In the genomic region with DNA sequence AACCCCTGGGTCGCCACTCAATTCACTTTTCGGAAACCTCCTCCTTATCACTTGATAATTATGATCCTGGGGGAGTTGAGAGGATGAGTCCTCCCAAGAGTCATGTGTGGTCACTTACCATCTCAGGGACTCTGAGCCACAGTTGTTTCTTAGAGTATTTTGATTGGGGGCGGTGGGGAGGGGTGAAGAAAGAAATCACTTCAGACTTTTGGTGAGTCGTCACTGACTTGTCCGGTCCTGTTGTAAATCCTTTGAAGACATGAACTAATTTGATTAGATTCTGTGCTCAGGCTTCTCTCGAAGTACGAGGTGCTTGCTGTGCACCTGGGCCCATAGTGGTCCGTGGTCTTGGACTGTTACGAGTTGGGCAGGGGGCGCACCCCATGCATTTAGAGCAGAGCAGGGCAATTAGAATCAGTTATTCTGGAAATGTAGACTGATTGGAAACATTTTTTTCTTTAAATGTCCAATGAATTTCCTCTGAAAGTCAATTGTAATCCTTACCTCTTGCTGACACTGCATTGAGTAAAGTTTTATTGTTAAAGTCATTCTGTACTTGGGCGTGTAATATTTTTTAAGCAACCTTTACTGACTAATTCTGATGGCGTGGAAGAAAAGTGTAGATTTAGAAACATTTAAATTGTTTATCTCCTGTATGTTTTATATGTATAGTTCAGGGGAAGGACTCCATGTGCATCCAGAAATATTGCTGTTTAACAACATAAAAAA, we compare ENCODE assay signal across 10 cellular contexts.
DNase-seq lines count a peak whose midpoint lies in the region; ATAC-seq and TF ChIP-seq lines count a peak whose summit lies in the region.
"Had no signal": no experiment of that assay in that cellular context is flagged by ENCODE, and none has a peak within 500 bp of the region (broad histone marks: within the 10 kb centered on the region; RNA-seq: fewer than 3 reads in every experiment).

No MANE protein-coding gene starts in this region.

- no peak for ATAC-seq in HG03342 (IDR thresholded peaks at IDR 0.05; ENCODE audit: unreplicated experiment)
- ATAC-seq in HG02885 (IDR thresholded peaks at IDR 0.05; ENCODE audit: poor library complexity, unreplicated experiment) = no peak

- peaks cover 9% of the 10 kb centered on the region for H3K27me3 Mint-ChIP-seq in osteocyte (ENCODE audit: unreplicated experiment)

- H3K36me3 ChIP-seq in GM06990 (ENCODE audit: control insufficient read depth, insufficient read depth, low read length) = peaks cover 4% of the 10 kb centered on the region
- H3K36me3 ChIP-seq: uterus had no signal

- H3K4me1 Mint-ChIP-seq in osteocyte (ENCODE audit: unreplicated experiment) = peaks cover 29% of the 10 kb centered on the region

- H3K36me3 Mint-ChIP-seq in osteocyte (ENCODE audit: unreplicated experiment) = peaks cover 9% of the 10 kb centered on the region

- DNase-seq in GM06990 (ENCODE audit: extremely low read depth, insufficient read length) (no peak), NCI-H82 treated with DMSO at 0.1 percent for 48 hours (lab: John Stamatoyannopoulos, UW; ENCODE audit: unreplicated experiment) (peak; percentile 15), coronary artery (ENCODE audit: low spot score) (no peak), osteocyte (ENCODE audit: extremely low spot score, unreplicated experiment) (no peak), NCI-H2227 treated with DMSO at 0.1 percent for 48 hours (lab: John Stamatoyannopoulos, UW) (no peak)
- DNase-seq: effector CD4-positive, alpha-beta T cell; T1000 had no signal

- no peak overlapping the region for H3K27ac ChIP-seq in coronary artery
- H3K27ac ChIP-seq: uterus had no signal

- H3K9me3 Mint-ChIP-seq in osteocyte (ENCODE audit: unreplicated experiment) = no peaks in the 10 kb centered on the region

- peak overlapping the region; percentile 79 for H3K4me3 Mint-ChIP-seq in osteocyte (ENCODE audit: unreplicated experiment)

- H3K27ac Mint-ChIP-seq in osteocyte (ENCODE audit: unreplicated experiment) = no peak overlapping the region

- no peaks in the 10 kb centered on the region for H3K27me3 ChIP-seq in GM06990 (replicated peaks; ENCODE audit: control insufficient read depth, insufficient read depth, low read length)
- H3K27me3 ChIP-seq: uterus had no signal

- TF ChIP-seq CTCF in GM06990 (IDR thresholded peaks at IDR 0.05; ENCODE audit: insufficient read depth, low read length, poor library complexity, severe bottlenecking) = no peak
- no peak for TF ChIP-seq CTCF in coronary artery (IDR thresholded peaks at IDR 0.05)
- no peak for TF ChIP-seq CTCF in osteocyte (IDR thresholded peaks at IDR 0.05)

- H3K4me3 ChIP-seq in GM06990 (replicated peaks; ENCODE audit: low read depth, low read length) = peak overlapping the region; percentile 94
- peak overlapping the region; percentile 89 for H3K4me3 ChIP-seq in coronary artery
